In genomic region chr3:54892168-54892567, GRCh38 we compare ENCODE assay signal across 18 cellular contexts. TPM values are rescaled to one million over a fixed set of nuclear protein-coding genes. Genes with fewer than 3 reads are reported as not detected.
DNase-seq lines count a peak whose midpoint lies in the region; ATAC-seq and TF ChIP-seq lines count a peak whose summit lies in the region.
"Had no signal": no experiment of that assay in that cellular context is flagged by ENCODE, and none has a peak within 500 bp of the region (broad histone marks: within the 10 kb centered on the region; RNA-seq: fewer than 3 reads in every experiment).

No MANE protein-coding gene starts in this region.

- H2BK5ac ChIP-seq in trophoblast cell (ENCODE audit: low read depth, low read length, poor library complexity) = peak overlapping the region; percentile 42

- H2BK120ac ChIP-seq in trophoblast cell (ENCODE audit: insufficient read depth, low read length, poor library complexity) = peak overlapping the region; percentile 65

- H3K23ac ChIP-seq in trophoblast cell (ENCODE audit: low read length) = no peak overlapping the region

- no peak overlapping the region for H4K12ac ChIP-seq in trophoblast cell (ENCODE audit: low read depth, low read length)

- H3K27me3 ChIP-seq in left ventricle myocardium inferior (ENCODE audit: low read depth) (no peaks in the 10 kb centered on the region), esophagus muscularis mucosa (no peaks in the 10 kb centered on the region), trophoblast cell (ENCODE audit: insufficient read depth, low read length) (no peaks in the 10 kb centered on the region), colonic mucosa (no peaks in the 10 kb centered on the region)
- H3K27me3 ChIP-seq: foreskin keratinocyte, MG63, Peyer's patch, right lobe of liver had no signal

- H3K9me3 ChIP-seq in left ventricle myocardium inferior (replicated peaks) = no peaks in the 10 kb centered on the region
- no peaks in the 10 kb centered on the region for H3K9me3 ChIP-seq in esophagus muscularis mucosa
- no peaks in the 10 kb centered on the region for H3K9me3 ChIP-seq in trophoblast cell (ENCODE audit: insufficient read depth, low read depth, low read length)
- H3K9me3 ChIP-seq in colonic mucosa = no peaks in the 10 kb centered on the region
- H3K9me3 ChIP-seq: MG63, Peyer's patch, right lobe of liver had no signal

- H3K4me1 Mint-ChIP-seq in activated T-cell treated with anti-CD3 and anti-CD28 coated beads, Interleukin-2, amount 50 U/mL, for 72 hours (ENCODE audit: low read depth) = no peaks in the 10 kb centered on the region
- H3K4me1 Mint-ChIP-seq in activated naive CD8-positive, alpha-beta T cell treated with anti-CD3 and anti-CD28 coated beads, Interleukin-2, amount 50 U/mL, for 24 hours = no peaks in the 10 kb centered on the region

- H3K79me2 ChIP-seq in trophoblast cell (ENCODE audit: control insufficient read depth, insufficient read depth, low read length, poor library complexity) = no peaks in the 10 kb centered on the region

- no peak overlapping the region for H3K4me3 ChIP-seq in left ventricle myocardium inferior
- no peak overlapping the region for H3K4me3 ChIP-seq in esophagus muscularis mucosa
- H3K4me3 ChIP-seq in trophoblast cell (ENCODE audit: low read depth, low read length) = no peak overlapping the region
- H3K4me3 ChIP-seq in colonic mucosa = no peak overlapping the region
- H3K4me3 ChIP-seq: MG63, Peyer's patch, right lobe of liver had no signal

- H4K8ac ChIP-seq in trophoblast cell (ENCODE audit: low read depth, low read length) = peak overlapping the region; percentile 41

- H3K36me3 ChIP-seq in left ventricle myocardium inferior (no peaks in the 10 kb centered on the region), esophagus muscularis mucosa (no peaks in the 10 kb centered on the region), trophoblast cell (ENCODE audit: control insufficient read depth in 1 of 2, insufficient read depth in 2 of 2, low read length in 2 of 2) (no peaks in the 10 kb centered on the region), colonic mucosa (no peaks in the 10 kb centered on the region)
- H3K36me3 ChIP-seq: MG63, Peyer's patch, right lobe of liver had no signal

- TF ChIP-seq EP300 in esophagus muscularis mucosa (IDR thresholded peaks at IDR 0.05) = no peak

- H3K27ac Mint-ChIP-seq in activated T-cell treated with anti-CD3 and anti-CD28 coated beads, Interleukin-2, amount 50 U/mL, for 72 hours = no peak overlapping the region
- H3K27ac Mint-ChIP-seq in activated naive CD8-positive, alpha-beta T cell treated with anti-CD3 and anti-CD28 coated beads, Interleukin-2, amount 50 U/mL, for 24 hours = no peak overlapping the region

- H2AK5ac ChIP-seq in trophoblast cell (ENCODE audit: low read length) = peak overlapping the region; percentile 34

- intact Hi-C loops in left ventricle myocardium inferior (cut with micrococcal nuclease) = no loop called here
- intact Hi-C loops in cardiac septum (cut with DNase I) = no loop called here
- intact Hi-C loops in esophagus muscularis mucosa (cut with DNase I) = no loop called here
- intact Hi-C loops in colonic mucosa (cut with DNase I) = no loop called here

- H3K18ac ChIP-seq in trophoblast cell (ENCODE audit: low read length) = no peak overlapping the region

- WGBS in esophagus muscularis mucosa = 62% methylated on average over 2 of the region's 2 CpGs
- no CpG with 5 or more reads among the region's 2 CpGs for WGBS in trophoblast cell (ENCODE audit: extremely low coverage, insufficient coverage, insufficient read length)

- DNase-seq in left ventricle myocardium inferior (no peak), cardiac septum (ENCODE audit: low spot score) (no peak), esophagus muscularis mucosa (ENCODE audit: extremely low spot score) (no peak), trophoblast cell (no peak), colonic mucosa (no peak)
- DNase-seq in stimulated activated naive CD8-positive, alpha-beta T cell treated with anti-CD3 and anti-CD28 coated beads, Interleukin-15, Interleukin-2, amounts not matched to agents 100 U/mL and 50 U/mL, for 24 hours = no peak
- DNase-seq in activated T-cell treated with anti-CD3 and anti-CD28 coated beads, Interleukin-2, amount 50 U/mL, for 72 hours = no peak
- DNase-seq in activated naive CD8-positive, alpha-beta T cell treated with anti-CD3 and anti-CD28 coated beads, Interleukin-2, amount 50 U/mL, for 24 hours = no peak
- DNase-seq: activated CD4-positive, alpha-beta T cell treated with anti-CD3 and anti-CD28 coated beads for 48 hours; activated effector memory CD4-positive, alpha-beta T cell treated with Interleukin-2 at 50 U/mL for 16 hours; NCI-H82; stimulated activated CD4-positive, alpha-beta T cell treated with anti-CD3 and anti-CD28 coated beads, Interleukin-2, amount 100 ng/mL, for 48 hours had no signal

- peaks cover 26% of the 10 kb centered on the region for H3K79me1 ChIP-seq in trophoblast cell (ENCODE audit: low read length)

- TF ChIP-seq CTCF in left ventricle myocardium inferior (IDR thresholded peaks at IDR 0.05; ENCODE audit: borderline replicate concordance) (no peak), esophagus muscularis mucosa (IDR thresholded peaks at IDR 0.05) (no peak), colonic mucosa (IDR thresholded peaks at IDR 0.05) (no peak)

- peak overlapping the region; percentile 62 for H3K14ac ChIP-seq in trophoblast cell (ENCODE audit: low read length)

- H3K27ac ChIP-seq in left ventricle myocardium inferior (replicated peaks) (peak overlapping the region; percentile 85), esophagus muscularis mucosa (replicated peaks in 1 of 4) (peak overlapping the region; percentile 84 to 90 (median 88)), trophoblast cell (ENCODE audit: low read depth, low read length) (peak overlapping the region; percentile 70), colonic mucosa (no peak overlapping the region)
- H3K27ac ChIP-seq: foreskin keratinocyte, right lobe of liver had no signal

- H2BK12ac ChIP-seq in trophoblast cell (ENCODE audit: low read length) = peak overlapping the region; percentile 76

- no peak for TF ChIP-seq POLR2A in esophagus muscularis mucosa (IDR thresholded peaks at IDR 0.05; ENCODE audit: low read depth)

- H3K4ac ChIP-seq in trophoblast cell (ENCODE audit: low read depth, low read length) = no peak overlapping the region

- H3K9ac ChIP-seq in trophoblast cell (ENCODE audit: low read length) (no peak overlapping the region), colonic mucosa (ENCODE audit: low read depth in 2 of 2, low read length in 2 of 2) (no peak overlapping the region)

- no peaks in the 10 kb centered on the region for H3K27me3 Mint-ChIP-seq in activated T-cell treated with anti-CD3 and anti-CD28 coated beads, Interleukin-2, amount 50 U/mL, for 72 hours (ENCODE audit: low read depth)
- H3K27me3 Mint-ChIP-seq in activated naive CD8-positive, alpha-beta T cell treated with anti-CD3 and anti-CD28 coated beads, Interleukin-2, amount 50 U/mL, for 24 hours = no peaks in the 10 kb centered on the region

- ATAC-seq in stimulated activated naive CD8-positive, alpha-beta T cell treated with anti-CD3 and anti-CD28 coated beads, Interleukin-15, Interleukin-2, amounts not matched to agents 100 U/mL and 50 U/mL, for 24 hours = no peak
- ATAC-seq in activated T-cell treated with anti-CD3 and anti-CD28 coated beads, Interleukin-2, amount 50 U/mL, for 72 hours (replicated peaks in 1 of 2) = no peak
- no peak for ATAC-seq in activated naive CD8-positive, alpha-beta T cell treated with anti-CD3 and anti-CD28 coated beads, Interleukin-2, amount 50 U/mL, for 24 hours

- H3K4me3 Mint-ChIP-seq in activated T-cell treated with anti-CD3 and anti-CD28 coated beads, Interleukin-2, amount 50 U/mL, for 72 hours = no peak overlapping the region
- no peak overlapping the region for H3K4me3 Mint-ChIP-seq in activated naive CD8-positive, alpha-beta T cell treated with anti-CD3 and anti-CD28 coated beads, Interleukin-2, amount 50 U/mL, for 24 hours

- H3K9me3 Mint-ChIP-seq in activated T-cell treated with anti-CD3 and anti-CD28 coated beads, Interleukin-2, amount 50 U/mL, for 72 hours = peaks cover 0 to 4% of the 10 kb centered on the region in 2 donors
- no peaks in the 10 kb centered on the region for H3K9me3 Mint-ChIP-seq in activated naive CD8-positive, alpha-beta T cell treated with anti-CD3 and anti-CD28 coated beads, Interleukin-2, amount 50 U/mL, for 24 hours

- H4K91ac ChIP-seq in trophoblast cell (ENCODE audit: low read depth, low read length) = peak overlapping the region; percentile 90

- H3K4me2 ChIP-seq in trophoblast cell (ENCODE audit: low read length) = no peak overlapping the region

- H3K36me3 Mint-ChIP-seq in activated T-cell treated with anti-CD3 and anti-CD28 coated beads, Interleukin-2, amount 50 U/mL, for 72 hours (ENCODE audit: insufficient read depth in 2 of 2) = peaks cover 0 to 1% of the 10 kb centered on the region in 2 donors
- no peaks in the 10 kb centered on the region for H3K36me3 Mint-ChIP-seq in activated naive CD8-positive, alpha-beta T cell treated with anti-CD3 and anti-CD28 coated beads, Interleukin-2, amount 50 U/mL, for 24 hours (ENCODE audit: low read depth)

- H3K4me1 ChIP-seq in left ventricle myocardium inferior = peaks cover 26% of the 10 kb centered on the region
- H3K4me1 ChIP-seq in esophagus muscularis mucosa = peaks cover 14 to 65% (median 56%) of the 10 kb centered on the region in 4 donors
- H3K4me1 ChIP-seq in trophoblast cell (ENCODE audit: control insufficient read depth in 1 of 2, insufficient read depth in 2 of 2, low read length in 2 of 2) = peaks cover 14 to 26% of the 10 kb centered on the region in 2 experiments
- no peaks in the 10 kb centered on the region for H3K4me1 ChIP-seq in colonic mucosa
- H3K4me1 ChIP-seq: right lobe of liver had no signal

- H2AFZ ChIP-seq in trophoblast cell (ENCODE audit: insufficient read depth, low read length, poor library complexity) = no peak overlapping the region

RNA-seq across cellular contexts. Expression of gene LRTM1, which starts 35.7 kb away (rescaled TPM):
- total RNA-seq in left ventricle myocardium inferior (not detected), cardiac septum (not detected), esophagus muscularis mucosa (not detected), colonic mucosa (not detected)
- 0.06 and 0.07 TPM in 2 replicates for polyA plus RNA-seq in trophoblast cell (2013)
- total RNA-seq in activated T-cell treated with anti-CD3 and anti-CD28 coated beads, Interleukin-2, amount 50 U/mL, for 72 hours = not detected
- total RNA-seq: A172, foreskin keratinocyte, mononuclear cell, Peyer's patch, right lobe of liver had no signal
- polyA plus RNA-seq: foreskin keratinocyte had no signal
